8 cellular contexts compared by ENCODE assay signal in genomic region chr2:179861027-179861776, GRCh38. TPM values are rescaled to one million over a fixed set of nuclear protein-coding genes. Genes with fewer than 3 reads are reported as not detected.
A peak's percentile ranks its signal among the peaks of the same experiment; 100 is the strongest.
DNase-seq lines count a peak whose midpoint lies in the region; ATAC-seq and TF ChIP-seq lines count a peak whose summit lies in the region.

TSS of gene ZNF385B (minus strand) at chr2:179861612.

- H3K27ac Mint-ChIP-seq in activated naive CD8-positive, alpha-beta T cell treated with anti-CD3 and anti-CD28 coated beads, Interleukin-2, amount 10 ng/mL, durations not matched to agents 7 days and 5 days = no peak within 1 kb of the TSS

- H3K27me3 ChIP-seq in BJ (ENCODE audit: control insufficient read depth, insufficient read depth, low read length) (peaks cover 10% of the 10 kb centered on the region), right cardiac atrium (ENCODE audit: control insufficient read depth, insufficient read depth) (no peaks in the 10 kb centered on the region), gastrocnemius medialis (no peaks in the 10 kb centered on the region)

- TF ChIP-seq EP300 in Ishikawa (IDR thresholded peaks at IDR 0.05; ENCODE audit: borderline replicate concordance) = no peak

- peaks cover 71% of the 10 kb centered on the region for H3K27me3 Mint-ChIP-seq in activated naive CD8-positive, alpha-beta T cell treated with anti-CD3 and anti-CD28 coated beads, Interleukin-2, amount 10 ng/mL, durations not matched to agents 7 days and 5 days

- under 1% methylated on average over 88 of the region's 91 CpGs for WGBS in right cardiac atrium

- no peaks in the 10 kb centered on the region for H3K9me3 Mint-ChIP-seq in activated naive CD8-positive, alpha-beta T cell treated with anti-CD3 and anti-CD28 coated beads, Interleukin-2, amount 10 ng/mL, durations not matched to agents 7 days and 5 days

- in situ Hi-C loops in gastrocnemius medialis (cut with MboI; ENCODE audit: low sequenced_read_pairs in 4 of 4) = no loop called here

- peak in 1 of 2 donors; percentile 26 for TF ChIP-seq POLR2A in gastrocnemius medialis (IDR thresholded peaks at IDR 0.05)

- H3K4me1 ChIP-seq in right cardiac atrium (ENCODE audit: control insufficient read depth, insufficient read depth, low read length) = no peaks in the 10 kb centered on the region
- peaks cover 9 to 17% of the 10 kb centered on the region in 2 donors for H3K4me1 ChIP-seq in gastrocnemius medialis

- intact Hi-C loops in right cardiac atrium (cut with DNase I) = no loop called here
- intact Hi-C loops in gastrocnemius medialis (cut with DNase I; ENCODE audit: low total_unique reads) = no loop called here

- ATAC-seq in GM19035 (IDR thresholded peaks at IDR 0.05; ENCODE audit: unreplicated experiment) = peak; percentile 50
- ATAC-seq in activated naive CD8-positive, alpha-beta T cell treated with anti-CD3 and anti-CD28 coated beads, Interleukin-2, amount 10 ng/mL, durations not matched to agents 7 days and 5 days (ENCODE audit: low read depth) = peak; percentile 47
- ATAC-seq in right cardiac atrium = peak; percentile 70 to 80
- ATAC-seq in gastrocnemius medialis = peak; percentile 51 to 67
- ATAC-seq in GM19328 (IDR thresholded peaks at IDR 0.05; ENCODE audit: unreplicated experiment) = no peak
- no peak for ATAC-seq in activated CD4-positive, CD25-positive, alpha-beta regulatory T cell treated with anti-CD3 and anti-CD28 coated beads, Interleukin-2, amount 50 U/mL, for 24 hours

- H3K4me3 ChIP-seq in BJ (ENCODE audit: low read depth, low read length) = peak within 1 kb of the TSS; percentile 44
- peak within 1 kb of the TSS; percentile 44 for H3K4me3 ChIP-seq in right cardiac atrium (ENCODE audit: low read length)
- peak within 1 kb of the TSS; percentile 58 to 69 (median 65) for H3K4me3 ChIP-seq in gastrocnemius medialis

- H3K4me1 Mint-ChIP-seq in activated naive CD8-positive, alpha-beta T cell treated with anti-CD3 and anti-CD28 coated beads, Interleukin-2, amount 10 ng/mL, durations not matched to agents 7 days and 5 days = peaks cover 13% of the 10 kb centered on the region

- H3K9me3 ChIP-seq in right cardiac atrium (ENCODE audit: control insufficient read depth, low read length) (no peaks in the 10 kb centered on the region), gastrocnemius medialis (no peaks in the 10 kb centered on the region)

- no peak for TF ChIP-seq RAD21 in Ishikawa (IDR thresholded peaks at IDR 0.05; ENCODE audit: low read depth)

- CTCF ChIA-PET in BJ (lab: Yijun Ruan, JAX) = no interaction called here

- no peak for TF ChIP-seq CTCF in BJ (IDR thresholded peaks at IDR 0.05; ENCODE audit: insufficient read depth, low read depth, low read length)
- no peak for TF ChIP-seq CTCF in gastrocnemius medialis (IDR thresholded peaks at IDR 0.05 in 4 of 5, conservative IDR thresholded peaks at IDR 0.05 in 1 of 5)

- H3K27ac ChIP-seq in right cardiac atrium (ENCODE audit: low read length) (peak within 1 kb of the TSS; percentile 85), gastrocnemius medialis (peak within 1 kb of the TSS; percentile 38 to 62 (median 54))

- DNase-seq in BJ (ENCODE audit: low read depth) = no peak
- DNase-seq in activated naive CD8-positive, alpha-beta T cell treated with anti-CD3 and anti-CD28 coated beads, Interleukin-2, amount 10 ng/mL, durations not matched to agents 7 days and 5 days = peak; percentile 37
- DNase-seq in right cardiac atrium = peak; percentile 22 to 70 (median 68)
- DNase-seq in gastrocnemius medialis = no peak

- H3K4me3 Mint-ChIP-seq in activated naive CD8-positive, alpha-beta T cell treated with anti-CD3 and anti-CD28 coated beads, Interleukin-2, amount 10 ng/mL, durations not matched to agents 7 days and 5 days = peak within 1 kb of the TSS; percentile 67

- POLR2A ChIA-PET in BJ (lab: Charles Lee) = no interaction called here
- POLR2A ChIA-PET in activated naive CD8-positive, alpha-beta T cell treated with anti-CD3 and anti-CD28 coated beads, Interleukin-2, amount 10 ng/mL, durations not matched to agents 7 days and 5 days (lab: Charles Lee) = no interaction called here

- H3K36me3 Mint-ChIP-seq in activated naive CD8-positive, alpha-beta T cell treated with anti-CD3 and anti-CD28 coated beads, Interleukin-2, amount 10 ng/mL, durations not matched to agents 7 days and 5 days = no peaks in the 10 kb centered on the region

- H3K36me3 ChIP-seq in BJ (ENCODE audit: control insufficient read depth, insufficient read depth, low read length) (no peaks in the 10 kb centered on the region), gastrocnemius medialis (no peaks in the 10 kb centered on the region)

TF ChIP-seq in Ishikawa, 13 proteins besides CTCF, POLR2A, EP300 and RAD21:
- 0 out of 2 replicates have a peak, but pooled peaks have one; percentile 9 for TF ChIP-seq REST (IDR thresholded peaks at IDR 0.05; ENCODE audit: low read depth)
- 0 out of 2 replicates have a peak, but pooled peaks have one; percentile 28 for TF ChIP-seq TAF1 (IDR thresholded peaks at IDR 0.05; ENCODE audit: low read depth)
- TF ChIP-seq, protein P1, sequence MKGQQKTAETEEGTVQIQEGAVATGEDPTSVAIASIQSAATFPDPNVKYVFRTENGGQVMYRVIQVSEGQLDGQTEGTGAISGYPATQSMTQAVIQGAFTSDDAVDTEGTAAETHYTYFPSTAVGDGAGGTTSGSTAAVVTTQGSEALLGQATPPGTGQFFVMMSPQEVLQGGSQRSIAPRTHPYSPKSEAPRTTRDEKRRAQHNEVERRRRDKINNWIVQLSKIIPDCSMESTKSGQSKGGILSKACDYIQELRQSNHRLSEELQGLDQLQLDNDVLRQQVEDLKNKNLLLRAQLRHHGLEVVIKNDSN (IDR thresholded peaks at IDR 0.05) = no peak
- TF ChIP-seq TCF12 (IDR thresholded peaks at IDR 0.05; ENCODE audit: low read depth) = no peak
- peak; percentile 53; the same call in 1 of the 2 replicates for TF ChIP-seq ZBTB7A (IDR thresholded peaks at IDR 0.05; ENCODE audit: low read depth)
- peak; percentile 42; the same call in 1 of the 2 replicates for TF ChIP-seq MAX (IDR thresholded peaks at IDR 0.05)
- no peak for TF ChIP-seq EGR1 (IDR thresholded peaks at IDR 0.05)
- TF ChIP-seq NFIC (IDR thresholded peaks at IDR 0.05) = no peak

RNA-seq across cellular contexts. Expression of gene ZNF385B, which starts in this region (rescaled TPM):
- polyA plus RNA-seq in BJ (2011; rRNA removed) (0.12 and 0.22 TPM in 2 replicates), right cardiac atrium (32.6 TPM)
- polyA minus RNA-seq in BJ (2011; rRNA and poly(A)+ RNA removed) = 0.09 TPM in 1 of 2 replicates, not detected in the other
- not detected for total RNA-seq in activated naive CD8-positive, alpha-beta T cell treated with anti-CD3 and anti-CD28 coated beads, Interleukin-2, amount 10 ng/mL, durations not matched to agents 7 days and 5 days
- total RNA-seq in right cardiac atrium (10 to 100 TPM; 52.7 to 95.9 (median 76.6) TPM), gastrocnemius medialis (10 to 100 TPM in 2 of 4 donors, 1 to 10 TPM in 2; 9.7 to 24.9 (median 11.4) TPM)

Comparison
In these comparisons a context has a peak if more than half of its experiments do, and no peak if none do; other contexts are left out.
1. RNA of gene ZNF385B (total RNA-seq): 52.7 to 95.9 TPM in right cardiac atrium and 9.7 to 24.9 TPM in gastrocnemius medialis; not detected in activated naive CD8-positive, alpha-beta T cell treated with anti-CD3 and anti-CD28 coated beads, Interleukin-2, amount 10 ng/mL, durations not matched to agents 7 days and 5 days; every median in the first group is over 10 times any median in the second.
2. RNA of gene ZNF385B (polyA plus RNA-seq): 32.6 TPM in right cardiac atrium (single experiment); 0.12 to 0.22 TPM in BJ; every median in the first group is over 10 times any median in the second.
3. Peak in DNase-seq and ATAC-seq in activated naive CD8-positive, alpha-beta T cell treated with anti-CD3 and anti-CD28 coated beads, Interleukin-2, amount 10 ng/mL, durations not matched to agents 7 days and 5 days; RNA of the gene not detected or under 1 TPM.
4. DNase-seq: peak in right cardiac atrium (3 of 3); none in BJ (single experiment) and gastrocnemius medialis (0 of 2).
5. ATAC-seq: peak in GM19035 (single experiment), right cardiac atrium (2 of 2) and gastrocnemius medialis (2 of 2); none in GM19328 (single experiment) and activated CD4-positive, CD25-positive, alpha-beta regulatory T cell treated with anti-CD3 and anti-CD28 coated beads, Interleukin-2, amount 50 U/mL, for 24 hours (0 of 2).
6. Peak in every context shown above with its lines, with median percentiles within 50 percentile points of each other: H3K4me3 ChIP-seq.